In the genomic region with DNA sequence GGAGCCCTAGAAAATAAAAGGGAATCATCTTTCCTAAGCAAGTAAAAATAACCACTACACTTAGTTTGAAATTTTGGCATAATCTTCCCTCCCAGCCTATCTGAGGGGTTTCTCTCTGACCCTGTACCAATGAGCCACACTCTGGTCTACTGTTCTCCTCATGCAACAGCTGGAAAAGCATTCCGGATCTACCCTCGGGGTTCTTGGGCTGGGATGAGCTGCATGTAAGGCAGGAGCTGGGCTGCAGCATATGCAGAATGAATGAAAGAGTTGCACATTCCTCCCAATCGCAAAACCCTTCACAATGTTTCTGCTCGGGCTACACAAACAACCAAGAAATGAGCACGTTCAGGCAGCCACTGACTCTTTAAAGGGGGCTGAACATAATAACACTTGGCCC, we compare ENCODE assay signal across 1 cellular context.
TF ChIP-seq lines count a peak whose summit lies in the region.

No MANE protein-coding gene starts in this region.

TF ChIP-seq in GM12878, 131 proteins besides CTCF, POLR2A, EP300 and RAD21 (continued from another document):
- no peak for TF ChIP-seq EZH2 (IDR thresholded peaks at IDR 0.05; ENCODE audit: borderline replicate concordance, control insufficient read depth, low read depth, low read length)
TF ChIP-seq in GM12878: peak in this region for 0.
